Comparison of ENCODE assay signal across 23 cellular contexts in the genomic region with DNA sequence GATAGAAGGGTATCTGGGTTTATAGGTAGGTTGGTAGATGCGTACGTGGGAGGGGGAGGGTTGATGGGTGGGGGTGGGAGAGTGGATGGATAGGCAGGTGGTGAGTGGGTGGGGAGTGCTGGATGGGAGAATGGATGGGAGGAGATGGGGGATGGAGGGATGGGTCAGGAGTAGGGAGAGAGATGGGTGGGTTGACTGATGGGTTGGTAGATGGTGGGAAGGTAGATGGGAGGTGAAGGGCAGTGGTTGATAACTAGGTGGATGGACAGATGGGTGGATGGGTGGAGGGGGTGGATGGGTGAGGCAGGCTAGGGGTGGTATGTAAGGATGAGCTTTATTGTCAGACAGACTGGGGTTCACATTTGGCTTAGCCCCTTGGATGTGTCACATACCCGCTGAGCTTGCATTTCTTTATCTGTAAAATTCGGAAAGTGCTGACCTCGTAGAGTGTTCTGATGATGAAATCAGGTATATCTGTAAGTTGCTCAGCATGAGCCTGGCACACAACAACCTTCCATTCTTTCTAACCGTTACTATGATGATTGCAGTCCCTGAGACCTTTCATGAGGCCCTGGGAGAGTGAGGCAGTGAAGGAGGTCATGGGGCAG. TPM values are rescaled to one million over a fixed set of nuclear protein-coding genes. Genes with fewer than 3 reads are reported as not detected.
DNase-seq lines count a peak whose midpoint lies in the region; ATAC-seq, FAIRE-seq and TF ChIP-seq lines count a peak whose summit lies in the region.
"Had no signal": no experiment of that assay in that cellular context is flagged by ENCODE, and none has a peak within 500 bp of the region (broad histone marks: within the 10 kb centered on the region; RNA-seq: fewer than 3 reads in every experiment).

No MANE protein-coding gene starts in this region.

- no peak overlapping the region for H3K27ac Mint-ChIP-seq in stimulated activated naive CD8-positive, alpha-beta T cell treated with anti-CD3 and anti-CD28 coated beads, Interleukin-15, amount 100 ng/mL, for 72 hours
- H3K27ac Mint-ChIP-seq: CD4-positive, CD25-positive, alpha-beta regulatory T cell; CD8-positive, alpha-beta memory T cell; IgD-negative memory B cell had no signal

- no peak overlapping the region for H4K91ac ChIP-seq in neuronal stem cell (ENCODE audit: low read depth, low read length, poor library complexity)

- no peak overlapping the region for H3K4me3 Mint-ChIP-seq in stimulated activated naive CD8-positive, alpha-beta T cell treated with anti-CD3 and anti-CD28 coated beads, Interleukin-15, amount 100 ng/mL, for 72 hours
- H3K4me3 Mint-ChIP-seq: CD4-positive, CD25-positive, alpha-beta regulatory T cell; CD8-positive, alpha-beta memory T cell; IgD-negative memory B cell had no signal

- H2AFZ ChIP-seq in neuronal stem cell (ENCODE audit: low read length), result no peak overlapping the region
- H2AFZ ChIP-seq: GM23248 had no signal

- no peak overlapping the region for H3K27ac ChIP-seq in neuronal stem cell (replicated peaks; ENCODE audit: low read length)
- H3K27ac ChIP-seq: GM23248, HL-60 had no signal

- peak; percentile 88 for FAIRE-seq in bronchial epithelial cell (lab: Jason Lieb, UNC)
- FAIRE-seq: GM12878 had no signal

- H3K4me1 Mint-ChIP-seq in stimulated activated naive CD8-positive, alpha-beta T cell treated with anti-CD3 and anti-CD28 coated beads, Interleukin-15, amount 100 ng/mL, for 72 hours, result no peaks in the 10 kb centered on the region
- H3K4me1 Mint-ChIP-seq: CD4-positive, CD25-positive, alpha-beta regulatory T cell; CD8-positive, alpha-beta memory T cell had no signal

- no peak overlapping the region for H3K23ac ChIP-seq in neuronal stem cell (ENCODE audit: low read depth, low read length, poor library complexity)

- DNase-seq in stimulated activated naive CD8-positive, alpha-beta T cell treated with anti-CD3 and anti-CD28 coated beads, Interleukin-15, amount 100 ng/mL, for 72 hours, result no peak
- no peak for DNase-seq in stimulated activated naive CD8-positive, alpha-beta T cell treated with anti-CD3 and anti-CD28 coated beads, Interleukin-15, Interleukin-2, amounts not matched to agents 100 U/mL and 50 U/mL, for 24 hours
- DNase-seq in bronchial epithelial cell (ENCODE audit: low read depth), result no peak
- DNase-seq in neuronal stem cell (ENCODE audit: low spot score), result no peak
- DNase-seq in left lobe of liver (ENCODE audit: low spot score), result no peak
- DNase-seq: ACHN; BE2C; C1 segment of cervical spinal cord; CD4-positive, CD25-positive, alpha-beta regulatory T cell; CD8-positive, alpha-beta memory T cell; COR-L47; DMS 273 treated with DMSO at 0.1 percent for 48 hours; DMS53; DND-41; EL; GM23248 had no signal

- no peak overlapping the region for H3K9ac ChIP-seq in neuronal stem cell (ENCODE audit: low read depth, low read length, poor library complexity)
- H3K9ac ChIP-seq: GM23248 had no signal

- no peak for TF ChIP-seq CTCF in bronchial epithelial cell (IDR thresholded peaks at IDR 0.05; ENCODE audit: insufficient read depth, low read length, severe bottlenecking)

- peak; percentile 28 for ATAC-seq in stimulated activated naive CD8-positive, alpha-beta T cell treated with anti-CD3 and anti-CD28 coated beads, Interleukin-15, amount 100 ng/mL, for 72 hours
- no peak for ATAC-seq in stimulated activated naive CD8-positive, alpha-beta T cell treated with anti-CD3 and anti-CD28 coated beads, Interleukin-15, Interleukin-2, amounts not matched to agents 100 U/mL and 50 U/mL, for 24 hours
- ATAC-seq in left lobe of liver, result no peak
- no peak for ATAC-seq in HG02884 (IDR thresholded peaks at IDR 0.05; ENCODE audit: unreplicated experiment)
- ATAC-seq: GM12878 had no signal

- H2BK15ac ChIP-seq in neuronal stem cell (ENCODE audit: low read length), result peak overlapping the region; percentile 86

- no peaks in the 10 kb centered on the region for H3K27me3 ChIP-seq in bronchial epithelial cell (ENCODE audit: control insufficient read depth, insufficient read depth, low read length)
- H3K27me3 ChIP-seq in neuronal stem cell (ENCODE audit: control insufficient read depth in 3 of 3, insufficient read depth in 3 of 3, low read depth in 1 of 3, low read length in 3 of 3), result peaks cover 0 to 5% (median 0%) of the 10 kb centered on the region in 3 experiments
- H3K27me3 ChIP-seq: BE2C had no signal

- no peak overlapping the region for H2BK12ac ChIP-seq in neuronal stem cell (ENCODE audit: low read length)

- no peaks in the 10 kb centered on the region for H3K9me3 ChIP-seq in neuronal stem cell (replicated peaks in 1 of 2; ENCODE audit: control insufficient read depth in 2 of 2, insufficient read depth in 1 of 2, low read depth in 1 of 2, low read length in 2 of 2)
- H3K9me3 ChIP-seq: BE2C, HAP-1 had no signal

- no peak overlapping the region for H3K4me3 ChIP-seq in bronchial epithelial cell (ENCODE audit: low read depth, low read length)
- H3K4me3 ChIP-seq in neuronal stem cell (ENCODE audit: low read length in 2 of 2), result no peak overlapping the region
- H3K4me3 ChIP-seq: GM12878, GM23248, HAP-1 had no signal

- H3K9me3 Mint-ChIP-seq in stimulated activated naive CD8-positive, alpha-beta T cell treated with anti-CD3 and anti-CD28 coated beads, Interleukin-15, amount 100 ng/mL, for 72 hours, result no peaks in the 10 kb centered on the region
- H3K9me3 Mint-ChIP-seq: CD8-positive, alpha-beta memory T cell; IgD-negative memory B cell had no signal

- H2AK5ac ChIP-seq in neuronal stem cell (ENCODE audit: low read depth, low read length), result no peak overlapping the region

- H3K36me3 ChIP-seq in bronchial epithelial cell (ENCODE audit: control insufficient read depth, insufficient read depth, low read length), result no peaks in the 10 kb centered on the region
- H3K36me3 ChIP-seq in neuronal stem cell (replicated peaks in 1 of 2; ENCODE audit: control insufficient read depth in 2 of 2, insufficient read depth in 2 of 2, low read length in 2 of 2), result no peaks in the 10 kb centered on the region
- H3K36me3 ChIP-seq: BE2C, HAP-1 had no signal

- H3K79me1 ChIP-seq in neuronal stem cell (ENCODE audit: low read depth, low read length), result no peaks in the 10 kb centered on the region

- peaks cover 21 to 28% of the 10 kb centered on the region in 2 donors for H3K4me1 ChIP-seq in neuronal stem cell (ENCODE audit: control insufficient read depth in 2 of 2, insufficient read depth in 1 of 2, low read depth in 1 of 2, low read length in 2 of 2)
- H3K4me1 ChIP-seq: BE2C, HAP-1 had no signal

- 100% methylated on average over 2 of the region's 6 CpGs for WGBS in neuronal stem cell (ENCODE audit: extremely low coverage in 2 of 2, insufficient read length in 2 of 2, insufficient replicate concordance in 1 of 2), 2 donors

- H3K27me3 Mint-ChIP-seq in stimulated activated naive CD8-positive, alpha-beta T cell treated with anti-CD3 and anti-CD28 coated beads, Interleukin-15, amount 100 ng/mL, for 72 hours, result no peaks in the 10 kb centered on the region

- no peak overlapping the region for H3K4me2 ChIP-seq in neuronal stem cell (ENCODE audit: insufficient read depth, low read length, poor library complexity, severe bottlenecking)

- no peak overlapping the region for H3K14ac ChIP-seq in neuronal stem cell (ENCODE audit: low read length)

- H3K4ac ChIP-seq in neuronal stem cell (ENCODE audit: low read length), result no peak overlapping the region

- no peak overlapping the region for H2BK5ac ChIP-seq in neuronal stem cell (ENCODE audit: low read length)

- H2BK120ac ChIP-seq in neuronal stem cell (ENCODE audit: low read depth, low read length), result no peak overlapping the region

- H3K18ac ChIP-seq in neuronal stem cell (ENCODE audit: low read length), result no peak overlapping the region

- H4K8ac ChIP-seq in neuronal stem cell (ENCODE audit: low read depth, low read length), result no peak overlapping the region

RNA-seq across cellular contexts. Expression of gene SLIT1, which starts 34.3 kb away (rescaled TPM):
- under 0.01 and 0.51 TPM in 2 replicates for total RNA-seq in bronchial epithelial cell
- polyA plus RNA-seq in neuronal stem cell (2013, experiment 1 of 2), result 0.35 TPM
- 0.40 TPM for polyA plus RNA-seq in neuronal stem cell (2013, experiment 2 of 2)
- total RNA-seq in left lobe of liver, result 0.08 TPM
- total RNA-seq: A172, GM23248, HT1080 had no signal
- polyA plus RNA-seq: CD4-positive, CD25-positive, alpha-beta regulatory T cell; GM23248; IgD-negative memory B cell had no signal
